In the genomic region with DNA sequence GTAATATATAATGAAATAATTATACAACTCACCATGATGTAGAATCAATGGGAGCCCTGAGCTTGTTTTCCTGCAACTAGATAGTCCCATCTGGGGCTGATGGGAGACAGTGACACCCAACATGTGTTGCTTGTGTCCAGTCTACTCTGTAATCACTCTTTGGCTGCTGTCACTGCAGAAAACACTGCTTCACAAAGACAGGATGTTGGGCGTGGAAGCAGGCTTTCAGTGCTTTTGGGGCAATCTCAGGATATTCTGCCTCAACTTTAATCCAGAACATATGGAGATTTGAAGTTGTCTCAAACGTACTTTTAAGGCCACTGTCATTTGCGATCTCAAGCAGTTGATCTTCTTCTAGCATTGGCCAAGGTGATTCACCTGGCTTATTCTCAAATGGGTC, we compare ENCODE assay signal across 17 cellular contexts.
"Had no signal": no experiment of that assay in that cellular context is flagged by ENCODE, and none has a peak within 500 bp of the region (broad histone marks: within the 10 kb centered on the region; RNA-seq: fewer than 3 reads in every experiment).

No MANE protein-coding gene starts in this region.

- H3K27me3 Mint-ChIP-seq: dendritic cell treated with granulocyte-macrophage colony-stimulating factor and Interleukin-4, amounts not matched to agents 40 ng/mL and 50 ng/mL, for 4 days had no signal

- H3K4me1 ChIP-seq: right atrium auricular region had no signal

- DNase-seq: activated effector memory CD4-positive, alpha-beta T cell treated with anti-CD3 and anti-CD28 coated beads, Interleukin-2, amount 50 U/mL, for 16 hours; effector memory CD4-positive, alpha-beta T cell; mesendoderm; occipital lobe; stimulated activated CD4-positive, alpha-beta T cell treated with anti-CD3 and anti-CD28 coated beads, Interleukin-2, amount 100 ng/mL, for 48 hours; stimulated activated naive CD4-positive, alpha-beta T cell; SW 1271; upper lobe of left lung had no signal

- ATAC-seq: activated CD4-positive, CD25-positive, alpha-beta regulatory T cell treated with anti-CD3 and anti-CD28 coated beads, Interleukin-2, amount 50 U/mL, for 24 hours had no signal

- H3K9me3 Mint-ChIP-seq: dendritic cell treated with granulocyte-macrophage colony-stimulating factor and Interleukin-4, amounts not matched to agents 40 ng/mL and 50 ng/mL, for 4 days; T-helper 2 cell treated with Interferon-gamma antibody and Interleukin-4, amounts not matched to agents 5 μg/mL and 100 μg/mL, for 36 hours had no signal

- H3K27me3 ChIP-seq: right atrium auricular region, upper lobe of left lung had no signal

- FAIRE-seq: astrocyte, bronchial epithelial cell, frontal cortex had no signal

- H3K27ac ChIP-seq: epithelial cell of prostate, right atrium auricular region, upper lobe of left lung had no signal

- H3K4me3 ChIP-seq: right atrium auricular region, upper lobe of left lung had no signal

- H3K27ac Mint-ChIP-seq: dendritic cell treated with granulocyte-macrophage colony-stimulating factor and Interleukin-4, amounts not matched to agents 40 ng/mL and 50 ng/mL, for 4 days; nephron; T-helper 2 cell treated with Interferon-gamma antibody and Interleukin-4, amounts not matched to agents 5 μg/mL and 100 μg/mL, for 36 hours had no signal

- H3K9me3 ChIP-seq: right atrium auricular region, upper lobe of left lung had no signal

- H3K4me3 Mint-ChIP-seq: dendritic cell treated with granulocyte-macrophage colony-stimulating factor and Interleukin-4, amounts not matched to agents 40 ng/mL and 50 ng/mL, for 4 days; nephron; T-helper 2 cell treated with Interferon-gamma antibody and Interleukin-4, amounts not matched to agents 5 μg/mL and 100 μg/mL, for 36 hours had no signal
